In genomic region chr22:39569066-39569465, GRCh38 we compare ENCODE assay signal across 2 cellular contexts.
TF ChIP-seq lines count a peak whose summit lies in the region.

No MANE protein-coding gene starts in this region.

TF ChIP-seq in HepG2, 621 proteins besides CTCF, POLR2A, EP300 and RAD21:
- TF ChIP-seq ZNF629 (CRISPR knock-in tag; conservative IDR thresholded peaks at IDR 0.05), result peak; percentile 59
- no peak for TF ChIP-seq SAP130 (CRISPR knock-in tag; IDR thresholded peaks at IDR 0.05; ENCODE audit: low read depth)
- TF ChIP-seq, protein P1, sequence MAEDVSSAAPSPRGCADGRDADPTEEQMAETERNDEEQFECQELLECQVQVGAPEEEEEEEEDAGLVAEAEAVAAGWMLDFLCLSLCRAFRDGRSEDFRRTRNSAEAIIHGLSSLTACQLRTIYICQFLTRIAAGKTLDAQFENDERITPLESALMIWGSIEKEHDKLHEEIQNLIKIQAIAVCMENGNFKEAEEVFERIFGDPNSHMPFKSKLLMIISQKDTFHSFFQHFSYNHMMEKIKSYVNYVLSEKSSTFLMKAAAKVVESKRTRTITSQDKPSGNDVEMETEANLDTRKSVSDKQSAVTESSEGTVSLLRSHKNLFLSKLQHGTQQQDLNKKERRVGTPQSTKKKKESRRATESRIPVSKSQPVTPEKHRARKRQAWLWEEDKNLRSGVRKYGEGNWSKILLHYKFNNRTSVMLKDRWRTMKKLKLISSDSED (CRISPR knock-in tag; IDR thresholded peaks at IDR 0.05), result no peak

TF ChIP-seq in K562, 482 proteins besides CTCF, POLR2A, EP300 and RAD21 (continues in another document):
- TF ChIP-seq C11orf30 (IDR thresholded peaks at IDR 0.05; ENCODE audit: low read depth) (no peak), TEAD4 (IDR thresholded peaks at IDR 0.05; ENCODE audit: low read length) (no peak), TEAD4 (CRISPR knock-in tag; IDR thresholded peaks at IDR 0.05; ENCODE audit: borderline replicate concordance) (no peak), NR4A1 (CRISPR knock-in tag; IDR thresholded peaks at IDR 0.05) (no peak), NR4A1 (tag; IDR thresholded peaks at IDR 0.05) (no peak), ARID3A (IDR thresholded peaks at IDR 0.05; ENCODE audit: borderline replicate concordance, low read depth, low read length) (no peak), ZZZ3 (IDR thresholded peaks at IDR 0.05) (no peak), MCM5 (IDR thresholded peaks at IDR 0.05; ENCODE audit: low read depth) (no peak), TRIM25 (IDR thresholded peaks at IDR 0.05; ENCODE audit: borderline replicate concordance) (no peak), SMARCE1 (IDR thresholded peaks at IDR 0.05) (no peak), CEBPZ (IDR thresholded peaks at IDR 0.05; ENCODE audit: borderline replicate concordance, low read depth, low read length) (no peak), ADNP (tag; IDR thresholded peaks at IDR 0.05) (peak; percentile 77), BCOR (IDR thresholded peaks at IDR 0.05) (peak; percentile 72), ZNF518B (CRISPR knock-in tag; IDR thresholded peaks at IDR 0.05) (no peak), SNRNP70 (optimal IDR thresholded peaks at IDR 0.05; ENCODE audit: low read depth, low read length) (no peak), RBM25 (IDR thresholded peaks at IDR 0.05; ENCODE audit: low read depth, low read length, severe bottlenecking) (peak; percentile 87), HNRNPUL1 (IDR thresholded peaks at IDR 0.05; ENCODE audit: low read length) (no peak), RUNX1 (IDR thresholded peaks at IDR 0.05; ENCODE audit: low read depth) (no peak), ZKSCAN8 (CRISPR knock-in tag; IDR thresholded peaks at IDR 0.05) (no peak), MEIS2 (IDR thresholded peaks at IDR 0.05; ENCODE audit: partially characterized antibody) (no peak), TCF3 (CRISPR knock-in tag; IDR thresholded peaks at IDR 0.05) (no peak), CHCHD3 (CRISPR knock-in tag; IDR thresholded peaks at IDR 0.05) (no peak), ZNF695 (CRISPR knock-in tag; IDR thresholded peaks at IDR 0.05) (no peak), POLR2B (IDR thresholded peaks at IDR 0.05; ENCODE audit: low read depth, partially characterized antibody) (no peak), ZNF77 (CRISPR knock-in tag; IDR thresholded peaks at IDR 0.05) (no peak), HDAC2 (IDR thresholded peaks at IDR 0.05) (0 out of 2 replicates have a peak, but pooled peaks have one; percentile 29), NCOA6 (IDR thresholded peaks at IDR 0.05) (no peak), SNIP1 (IDR thresholded peaks at IDR 0.05; ENCODE audit: low read depth) (no peak), KDM1A (IDR thresholded peaks at IDR 0.05) (peak; percentile 27 to 38; a peak in 2 of 4 replicates), HNRNPK (IDR thresholded peaks at IDR 0.05; ENCODE audit: low read depth, low read length, poor library complexity, severe bottlenecking) (no peak)
- TF ChIP-seq, protein P2, sequence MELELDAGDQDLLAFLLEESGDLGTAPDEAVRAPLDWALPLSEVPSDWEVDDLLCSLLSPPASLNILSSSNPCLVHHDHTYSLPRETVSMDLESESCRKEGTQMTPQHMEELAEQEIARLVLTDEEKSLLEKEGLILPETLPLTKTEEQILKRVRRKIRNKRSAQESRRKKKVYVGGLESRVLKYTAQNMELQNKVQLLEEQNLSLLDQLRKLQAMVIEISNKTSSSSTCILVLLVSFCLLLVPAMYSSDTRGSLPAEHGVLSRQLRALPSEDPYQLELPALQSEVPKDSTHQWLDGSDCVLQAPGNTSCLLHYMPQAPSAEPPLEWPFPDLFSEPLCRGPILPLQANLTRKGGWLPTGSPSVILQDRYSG (tag; conservative IDR thresholded peaks at IDR 0.05; ENCODE audit: low read depth), result no peak
- TF ChIP-seq, protein P3, sequence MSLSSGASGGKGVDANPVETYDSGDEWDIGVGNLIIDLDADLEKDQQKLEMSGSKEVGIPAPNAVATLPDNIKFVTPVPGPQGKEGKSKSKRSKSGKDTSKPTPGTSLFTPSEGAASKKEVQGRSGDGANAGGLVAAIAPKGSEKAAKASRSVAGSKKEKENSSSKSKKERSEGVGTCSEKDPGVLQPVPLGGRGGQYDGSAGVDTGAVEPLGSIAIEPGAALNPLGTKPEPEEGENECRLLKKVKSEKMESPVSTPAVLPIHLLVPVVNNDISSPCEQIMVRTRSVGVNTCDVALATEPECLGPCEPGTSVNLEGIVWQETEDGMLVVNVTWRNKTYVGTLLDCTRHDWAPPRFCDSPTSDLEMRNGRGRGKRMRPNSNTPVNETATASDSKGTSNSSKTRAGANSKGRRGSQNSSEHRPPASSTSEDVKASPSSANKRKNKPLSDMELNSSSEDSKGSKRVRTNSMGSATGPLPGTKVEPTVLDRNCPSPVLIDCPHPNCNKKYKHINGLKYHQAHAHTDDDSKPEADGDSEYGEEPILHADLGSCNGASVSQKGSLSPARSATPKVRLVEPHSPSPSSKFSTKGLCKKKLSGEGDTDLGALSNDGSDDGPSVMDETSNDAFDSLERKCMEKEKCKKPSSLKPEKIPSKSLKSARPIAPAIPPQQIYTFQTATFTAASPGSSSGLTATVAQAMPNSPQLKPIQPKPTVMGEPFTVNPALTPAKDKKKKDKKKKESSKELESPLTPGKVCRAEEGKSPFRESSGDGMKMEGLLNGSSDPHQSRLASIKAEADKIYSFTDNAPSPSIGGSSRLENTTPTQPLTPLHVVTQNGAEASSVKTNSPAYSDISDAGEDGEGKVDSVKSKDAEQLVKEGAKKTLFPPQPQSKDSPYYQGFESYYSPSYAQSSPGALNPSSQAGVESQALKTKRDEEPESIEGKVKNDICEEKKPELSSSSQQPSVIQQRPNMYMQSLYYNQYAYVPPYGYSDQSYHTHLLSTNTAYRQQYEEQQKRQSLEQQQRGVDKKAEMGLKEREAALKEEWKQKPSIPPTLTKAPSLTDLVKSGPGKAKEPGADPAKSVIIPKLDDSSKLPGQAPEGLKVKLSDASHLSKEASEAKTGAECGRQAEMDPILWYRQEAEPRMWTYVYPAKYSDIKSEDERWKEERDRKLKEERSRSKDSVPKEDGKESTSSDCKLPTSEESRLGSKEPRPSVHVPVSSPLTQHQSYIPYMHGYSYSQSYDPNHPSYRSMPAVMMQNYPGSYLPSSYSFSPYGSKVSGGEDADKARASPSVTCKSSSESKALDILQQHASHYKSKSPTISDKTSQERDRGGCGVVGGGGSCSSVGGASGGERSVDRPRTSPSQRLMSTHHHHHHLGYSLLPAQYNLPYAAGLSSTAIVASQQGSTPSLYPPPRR (CRISPR knock-in tag; IDR thresholded peaks at IDR 0.05; ENCODE audit: borderline replicate concordance), result no peak
- TF ChIP-seq, protein P4, sequence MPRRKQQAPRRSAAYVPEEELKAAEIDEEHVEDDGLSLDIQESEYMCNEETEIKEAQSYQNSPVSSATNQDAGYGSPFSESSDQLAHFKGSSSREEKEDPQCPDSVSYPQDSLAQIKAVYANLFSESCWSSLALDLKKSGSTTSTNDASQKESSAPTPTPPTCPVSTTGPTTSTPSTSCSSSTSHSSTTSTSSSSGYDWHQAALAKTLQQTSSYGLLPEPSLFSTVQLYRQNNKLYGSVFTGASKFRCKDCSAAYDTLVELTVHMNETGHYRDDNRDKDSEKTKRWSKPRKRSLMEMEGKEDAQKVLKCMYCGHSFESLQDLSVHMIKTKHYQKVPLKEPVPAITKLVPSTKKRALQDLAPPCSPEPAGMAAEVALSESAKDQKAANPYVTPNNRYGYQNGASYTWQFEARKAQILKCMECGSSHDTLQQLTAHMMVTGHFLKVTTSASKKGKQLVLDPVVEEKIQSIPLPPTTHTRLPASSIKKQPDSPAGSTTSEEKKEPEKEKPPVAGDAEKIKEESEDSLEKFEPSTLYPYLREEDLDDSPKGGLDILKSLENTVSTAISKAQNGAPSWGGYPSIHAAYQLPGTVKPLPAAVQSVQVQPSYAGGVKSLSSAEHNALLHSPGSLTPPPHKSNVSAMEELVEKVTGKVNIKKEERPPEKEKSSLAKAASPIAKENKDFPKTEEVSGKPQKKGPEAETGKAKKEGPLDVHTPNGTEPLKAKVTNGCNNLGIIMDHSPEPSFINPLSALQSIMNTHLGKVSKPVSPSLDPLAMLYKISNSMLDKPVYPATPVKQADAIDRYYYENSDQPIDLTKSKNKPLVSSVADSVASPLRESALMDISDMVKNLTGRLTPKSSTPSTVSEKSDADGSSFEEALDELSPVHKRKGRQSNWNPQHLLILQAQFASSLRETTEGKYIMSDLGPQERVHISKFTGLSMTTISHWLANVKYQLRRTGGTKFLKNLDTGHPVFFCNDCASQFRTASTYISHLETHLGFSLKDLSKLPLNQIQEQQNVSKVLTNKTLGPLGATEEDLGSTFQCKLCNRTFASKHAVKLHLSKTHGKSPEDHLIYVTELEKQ (CRISPR knock-in tag; IDR thresholded peaks at IDR 0.05), result no peak
- TF ChIP-seq, protein P5, sequence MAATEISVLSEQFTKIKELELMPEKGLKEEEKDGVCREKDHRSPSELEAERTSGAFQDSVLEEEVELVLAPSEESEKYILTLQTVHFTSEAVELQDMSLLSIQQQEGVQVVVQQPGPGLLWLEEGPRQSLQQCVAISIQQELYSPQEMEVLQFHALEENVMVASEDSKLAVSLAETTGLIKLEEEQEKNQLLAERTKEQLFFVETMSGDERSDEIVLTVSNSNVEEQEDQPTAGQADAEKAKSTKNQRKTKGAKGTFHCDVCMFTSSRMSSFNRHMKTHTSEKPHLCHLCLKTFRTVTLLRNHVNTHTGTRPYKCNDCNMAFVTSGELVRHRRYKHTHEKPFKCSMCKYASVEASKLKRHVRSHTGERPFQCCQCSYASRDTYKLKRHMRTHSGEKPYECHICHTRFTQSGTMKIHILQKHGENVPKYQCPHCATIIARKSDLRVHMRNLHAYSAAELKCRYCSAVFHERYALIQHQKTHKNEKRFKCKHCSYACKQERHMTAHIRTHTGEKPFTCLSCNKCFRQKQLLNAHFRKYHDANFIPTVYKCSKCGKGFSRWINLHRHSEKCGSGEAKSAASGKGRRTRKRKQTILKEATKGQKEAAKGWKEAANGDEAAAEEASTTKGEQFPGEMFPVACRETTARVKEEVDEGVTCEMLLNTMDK (IDR thresholded peaks at IDR 0.05; ENCODE audit: borderline replicate concordance, insufficient read depth, low read depth, low read length, poor library complexity, severe bottlenecking), result no peak
